Comparison of ENCODE assay signal across 8 cellular contexts in the genomic region with DNA sequence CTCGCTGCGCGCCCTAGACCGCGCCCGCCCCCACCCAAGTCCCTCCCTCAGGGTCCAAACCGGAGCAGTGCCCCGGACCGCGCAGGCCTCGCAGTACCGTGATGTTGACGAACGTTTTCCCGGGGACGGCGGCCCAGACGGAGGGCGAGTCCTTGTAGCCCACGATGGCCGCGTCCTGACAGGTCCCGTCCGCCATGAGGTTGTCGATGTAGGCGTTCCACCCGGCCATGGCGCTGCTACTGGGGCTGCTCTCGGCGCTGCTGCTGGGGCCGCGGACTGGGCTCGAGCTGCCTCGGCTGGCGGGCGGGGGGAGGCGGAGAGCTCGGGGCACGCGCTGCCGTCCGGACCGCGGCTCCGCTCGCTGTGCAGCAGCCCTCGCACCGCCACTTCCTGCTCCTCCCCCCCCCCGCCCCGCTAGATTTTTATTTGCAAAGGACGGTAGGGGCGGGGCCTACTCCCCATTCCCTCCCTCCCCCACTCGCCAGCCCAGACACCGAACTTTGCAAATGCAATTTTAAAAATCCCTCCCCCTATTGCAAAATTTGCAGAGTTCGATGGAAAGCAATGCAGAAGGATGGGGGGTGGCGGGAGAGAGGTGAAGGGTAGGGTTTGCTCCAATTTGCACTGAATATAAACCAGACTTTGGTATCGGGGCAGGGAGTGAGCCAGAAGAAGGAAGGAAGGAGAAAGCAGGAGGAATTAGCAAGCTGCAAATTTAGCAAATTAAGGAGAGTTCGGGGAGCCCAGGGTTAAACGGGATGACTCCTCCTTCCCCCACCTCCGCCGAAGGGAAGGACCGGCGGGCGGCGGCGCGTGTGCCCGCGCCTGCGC. TPM values are rescaled to one million over a fixed set of nuclear protein-coding genes. Genes with fewer than 3 reads are reported as not detected.
DNase-seq lines count a peak whose midpoint lies in the region; ATAC-seq and TF ChIP-seq lines count a peak whose summit lies in the region.

Gene PFN1 (minus strand): TSS at position 365 of the 831 bp plus-strand sequence. CDS start 136 bp downstream, at position 229.

- TF ChIP-seq CTCF in KMS-11 (conservative IDR thresholded peaks at IDR 0.05; ENCODE audit: low read depth, low read length) (no peak), RWPE2 (IDR thresholded peaks at IDR 0.05; ENCODE audit: poor library complexity, severe bottlenecking) (no peak), fibroblast of mammary gland (conservative IDR thresholded peaks at IDR 0.05; ENCODE audit: control insufficient read depth, insufficient read depth, low read depth, low read length) (no peak)

- peak; percentile 91 for DNase-seq in AG08395 (ENCODE audit: low spot score)
- peak; percentile 89 for DNase-seq in RWPE2 (ENCODE audit: low spot score)
- DNase-seq in activated T-helper 2 cell treated with anti-CD3 and anti-CD28 coated beads, Interferon-gamma antibody, Interleukin-2, Interleukin-4, amounts not matched to agents 10 μg/mL and 5 μg/mL and 100 μg/mL, durations not matched to agents 14 hours and 24 hours and 36 hours (ENCODE audit: low spot score): peak; percentile 87
- peak; percentile 91 for DNase-seq in fibroblast of mammary gland (ENCODE audit: low read depth)
- peak; percentile 79 to 95 (median 86) for DNase-seq in naive thymus-derived CD8-positive, alpha-beta T cell

- peak within 1 kb of the TSS; percentile 85 for H3K27ac ChIP-seq in KMS-11
- H3K27ac ChIP-seq in RWPE2 (ENCODE audit: poor library complexity, severe bottlenecking): peak within 1 kb of the TSS; percentile 99

- peaks cover 42% of the 10 kb centered on the region for H3K36me3 Mint-ChIP-seq in activated T-helper 2 cell treated with anti-CD3 and anti-CD28 coated beads, Interferon-gamma antibody, Interleukin-2, Interleukin-4, amounts not matched to agents 10 μg/mL and 5 μg/mL and 100 μg/mL, durations not matched to agents 14 hours and 24 hours and 36 hours (ENCODE audit: low read depth)
- H3K36me3 Mint-ChIP-seq in naive thymus-derived CD8-positive, alpha-beta T cell: peaks cover 11 to 33% (median 24%) of the 10 kb centered on the region in 3 donors
- H3K36me3 Mint-ChIP-seq in stimulated activated memory B cell treated with anti-CD40 and anti-IgM and Interleukin-4, amounts not matched to agents 10 μg/mL and 1 μg/mL and 100 μg/mL, for 72 hours: peaks cover 40% of the 10 kb centered on the region

- H3K9me3 Mint-ChIP-seq in activated T-helper 2 cell treated with anti-CD3 and anti-CD28 coated beads, Interferon-gamma antibody, Interleukin-2, Interleukin-4, amounts not matched to agents 10 μg/mL and 5 μg/mL and 100 μg/mL, durations not matched to agents 14 hours and 24 hours and 36 hours: no peaks in the 10 kb centered on the region
- no peaks in the 10 kb centered on the region for H3K9me3 Mint-ChIP-seq in naive thymus-derived CD8-positive, alpha-beta T cell
- no peaks in the 10 kb centered on the region for H3K9me3 Mint-ChIP-seq in stimulated activated memory B cell treated with anti-CD40 and anti-IgM and Interleukin-4, amounts not matched to agents 10 μg/mL and 1 μg/mL and 100 μg/mL, for 72 hours

- H3K4me2 ChIP-seq in KMS-11: no peak within 1 kb of the TSS

- POLR2A ChIA-PET in naive thymus-derived CD8-positive, alpha-beta T cell (lab: Charles Lee): interaction anchor here (0.6 to 25.2 kb wide), 22 partner anchors 9 to 806 kb away, joined by 3 to 635 read pairs (median 7); partner anchors contain the start of genes ARRB2, C17orf107, CYB5D2 and INCA1

- TF ChIP-seq POLR2A in GM19193 (IDR thresholded peaks at IDR 0.05; ENCODE audit: extremely low read depth, insufficient read depth, insufficient read length): peak; percentile 98

- H3K36me3 ChIP-seq in KMS-11 (ENCODE audit: insufficient read depth) (no peaks in the 10 kb centered on the region), RWPE2 (ENCODE audit: low read depth) (peaks cover 43% of the 10 kb centered on the region)

- intact Hi-C loops in activated T-helper 2 cell treated with anti-CD3 and anti-CD28 coated beads, Interferon-gamma antibody, Interleukin-2, Interleukin-4, amounts not matched to agents 10 μg/mL and 5 μg/mL and 100 μg/mL, durations not matched to agents 14 hours and 24 hours and 36 hours (cut with micrococcal nuclease): loop anchor here (1.0 to 10.0 kb wide), 4 partner anchors 8 to 584 kb away; partner anchors contain the start of genes ARRB2, RNF167, SLC25A11 and SPAG7

- H3K4me1 ChIP-seq in KMS-11 (ENCODE audit: low read depth, poor library complexity, severe bottlenecking) (no peaks in the 10 kb centered on the region), RWPE2 (ENCODE audit: insufficient read depth, poor library complexity, severe bottlenecking) (peaks cover 26% of the 10 kb centered on the region)

- no peaks in the 10 kb centered on the region for H4K20me1 ChIP-seq in KMS-11 (ENCODE audit: insufficient read depth)

- H3K27ac Mint-ChIP-seq in activated T-helper 2 cell treated with anti-CD3 and anti-CD28 coated beads, Interferon-gamma antibody, Interleukin-2, Interleukin-4, amounts not matched to agents 10 μg/mL and 5 μg/mL and 100 μg/mL, durations not matched to agents 14 hours and 24 hours and 36 hours: peak within 1 kb of the TSS; percentile 100
- H3K27ac Mint-ChIP-seq in naive thymus-derived CD8-positive, alpha-beta T cell: peak within 1 kb of the TSS; percentile 92 to 100 (median 96)
- peak within 1 kb of the TSS; percentile 92 for H3K27ac Mint-ChIP-seq in stimulated activated memory B cell treated with anti-CD40 and anti-IgM and Interleukin-4, amounts not matched to agents 10 μg/mL and 1 μg/mL and 100 μg/mL, for 72 hours

- peaks cover 8% of the 10 kb centered on the region; the same call in 1 of the 2 replicates for H3K79me2 ChIP-seq in KMS-11 (ENCODE audit: insufficient read depth, low read depth)

- H3K4me3 Mint-ChIP-seq in activated T-helper 2 cell treated with anti-CD3 and anti-CD28 coated beads, Interferon-gamma antibody, Interleukin-2, Interleukin-4, amounts not matched to agents 10 μg/mL and 5 μg/mL and 100 μg/mL, durations not matched to agents 14 hours and 24 hours and 36 hours (ENCODE audit: low read depth): peak within 1 kb of the TSS; percentile 100
- H3K4me3 Mint-ChIP-seq in naive thymus-derived CD8-positive, alpha-beta T cell: peak within 1 kb of the TSS; percentile 91 to 100 (median 98)
- peak within 1 kb of the TSS; percentile 95 for H3K4me3 Mint-ChIP-seq in stimulated activated memory B cell treated with anti-CD40 and anti-IgM and Interleukin-4, amounts not matched to agents 10 μg/mL and 1 μg/mL and 100 μg/mL, for 72 hours

- H3K4me1 Mint-ChIP-seq in activated T-helper 2 cell treated with anti-CD3 and anti-CD28 coated beads, Interferon-gamma antibody, Interleukin-2, Interleukin-4, amounts not matched to agents 10 μg/mL and 5 μg/mL and 100 μg/mL, durations not matched to agents 14 hours and 24 hours and 36 hours (ENCODE audit: low read depth): peaks cover 39% of the 10 kb centered on the region
- H3K4me1 Mint-ChIP-seq in naive thymus-derived CD8-positive, alpha-beta T cell: peaks cover 39 to 55% (median 47%) of the 10 kb centered on the region in 4 donors
- peaks cover 63% of the 10 kb centered on the region for H3K4me1 Mint-ChIP-seq in stimulated activated memory B cell treated with anti-CD40 and anti-IgM and Interleukin-4, amounts not matched to agents 10 μg/mL and 1 μg/mL and 100 μg/mL, for 72 hours

- no peak within 1 kb of the TSS for H2AFZ ChIP-seq in KMS-11 (ENCODE audit: low read depth)

- peak within 1 kb of the TSS; percentile 66; the same call in 1 of the 2 replicates for H3K9ac ChIP-seq in KMS-11

- no peaks in the 10 kb centered on the region for H3K27me3 ChIP-seq in KMS-11 (ENCODE audit: insufficient read depth, low read depth)
- H3K27me3 ChIP-seq in RWPE2 (ENCODE audit: insufficient read depth, poor library complexity, severe bottlenecking): no peaks in the 10 kb centered on the region

- no peaks in the 10 kb centered on the region for H3K9me3 ChIP-seq in RWPE2 (ENCODE audit: severe bottlenecking)

- no peaks in the 10 kb centered on the region for H3K27me3 Mint-ChIP-seq in activated T-helper 2 cell treated with anti-CD3 and anti-CD28 coated beads, Interferon-gamma antibody, Interleukin-2, Interleukin-4, amounts not matched to agents 10 μg/mL and 5 μg/mL and 100 μg/mL, durations not matched to agents 14 hours and 24 hours and 36 hours (ENCODE audit: low read depth)
- H3K27me3 Mint-ChIP-seq in naive thymus-derived CD8-positive, alpha-beta T cell: no peaks in the 10 kb centered on the region
- H3K27me3 Mint-ChIP-seq in stimulated activated memory B cell treated with anti-CD40 and anti-IgM and Interleukin-4, amounts not matched to agents 10 μg/mL and 1 μg/mL and 100 μg/mL, for 72 hours: no peaks in the 10 kb centered on the region

- H3K4me3 ChIP-seq in KMS-11 (IDR thresholded peaks at IDR 0.05; ENCODE audit: insufficient read depth, low read depth, low read length) (no peak within 1 kb of the TSS), RWPE2 (ENCODE audit: severe bottlenecking) (peak within 1 kb of the TSS; percentile 88), fibroblast of mammary gland (ENCODE audit: control insufficient read depth, low read depth, low read length) (peak within 1 kb of the TSS; percentile 90)

- ATAC-seq in RWPE2 (ENCODE audit: low read depth): peak; percentile 11
- ATAC-seq in naive thymus-derived CD8-positive, alpha-beta T cell: peak; percentile 31 to 62
- peak; percentile 62 for ATAC-seq in stimulated activated memory B cell treated with anti-CD40 and anti-IgM and Interleukin-4, amounts not matched to agents 10 μg/mL and 1 μg/mL and 100 μg/mL, for 72 hours

RNA-seq across cellular contexts. Expression of gene PFN1, which starts in this region (rescaled TPM):
- total RNA-seq in activated T-helper 2 cell treated with anti-CD3 and anti-CD28 coated beads, Interferon-gamma antibody, Interleukin-2, Interleukin-4, amounts not matched to agents 10 μg/mL and 5 μg/mL and 100 μg/mL, durations not matched to agents 14 hours and 24 hours and 36 hours: 1,460 and 1,475 TPM in 2 replicates
- 100 to 1,000 TPM; 486 to 497 TPM for total RNA-seq in naive thymus-derived CD8-positive, alpha-beta T cell
- polyA plus RNA-seq in naive thymus-derived CD8-positive, alpha-beta T cell: 1,000 to 10,000 TPM; 1,824 to 2,067 (median 1,870) TPM

Comparison
In these comparisons a context has a peak if more than half of its experiments do, and no peak if none do; other contexts are left out.
1. ATAC-seq: peak in every context shown above with its lines; median percentile 62 in stimulated activated memory B cell treated with anti-CD40 and anti-IgM and Interleukin-4, amounts not matched to agents 10 μg/mL and 1 μg/mL and 100 μg/mL, for 72 hours; 46 in naive thymus-derived CD8-positive, alpha-beta T cell; 11 in RWPE2.